ENCODE assay signal across 1 cellular context in genomic region chr1:206591236-206591635, GRCh38.
TF ChIP-seq lines count a peak whose summit lies in the region.

No MANE protein-coding gene starts in this region.

TF ChIP-seq in HepG2, 621 proteins besides CTCF, POLR2A, EP300 and RAD21:
- TF ChIP-seq ZNF451 (CRISPR knock-in tag; IDR thresholded peaks at IDR 0.05): no peak
- no peak for TF ChIP-seq SP5 (CRISPR knock-in tag; IDR thresholded peaks at IDR 0.05; ENCODE audit: borderline replicate concordance, low read depth)
- no peak for TF ChIP-seq HINFP (CRISPR knock-in tag; IDR thresholded peaks at IDR 0.05; ENCODE audit: low read depth)
- TF ChIP-seq PREB (CRISPR knock-in tag; IDR thresholded peaks at IDR 0.05): no peak
- TF ChIP-seq NFE2L2 (IDR thresholded peaks at IDR 0.05; ENCODE audit: low read length): no peak
